ENCODE assay signal across 22 cellular contexts in the genomic region with DNA sequence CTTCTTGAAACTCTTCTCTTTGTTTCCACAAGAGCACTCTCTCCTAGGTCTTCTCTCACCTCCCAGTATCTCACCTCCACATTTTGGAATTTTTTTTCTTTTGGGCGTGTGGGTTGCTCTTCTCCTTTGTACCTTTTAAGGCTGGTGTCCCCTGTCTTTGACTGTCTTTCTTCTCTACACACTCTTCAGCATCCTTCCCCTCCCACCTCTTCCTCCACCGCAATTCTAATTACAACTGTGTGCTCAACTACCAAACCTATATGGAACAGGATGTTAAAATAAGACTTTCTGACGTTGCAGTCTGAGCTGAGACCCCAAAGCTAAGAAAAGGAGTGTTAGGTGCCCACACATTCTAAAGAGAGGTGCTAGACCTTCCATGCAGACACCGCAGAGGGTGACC. TPM values are rescaled to one million over a fixed set of nuclear protein-coding genes. Genes with fewer than 3 reads are reported as not detected.
DNase-seq lines count a peak whose midpoint lies in the region; ATAC-seq and TF ChIP-seq lines count a peak whose summit lies in the region.
"Had no signal": no experiment of that assay in that cellular context is flagged by ENCODE, and none has a peak within 500 bp of the region (broad histone marks: within the 10 kb centered on the region; RNA-seq: fewer than 3 reads in every experiment).

No MANE protein-coding gene starts in this region.

- H3K27me3 Mint-ChIP-seq in stimulated activated naive CD8-positive, alpha-beta T cell treated with anti-CD3 and anti-CD28 coated beads, Interleukin-15, amount 100 ng/mL, for 72 hours: peaks cover 75% of the 10 kb centered on the region
- H3K27me3 Mint-ChIP-seq in activated CD8-positive, alpha-beta T cell treated with anti-CD3 and anti-CD28 coated beads for 36 hours: peaks cover 28% of the 10 kb centered on the region
- H3K27me3 Mint-ChIP-seq: IgD-negative memory B cell had no signal

- no peaks in the 10 kb centered on the region for H3K9me3 Mint-ChIP-seq in stimulated activated naive CD8-positive, alpha-beta T cell treated with anti-CD3 and anti-CD28 coated beads, Interleukin-15, amount 100 ng/mL, for 72 hours
- no peaks in the 10 kb centered on the region for H3K9me3 Mint-ChIP-seq in activated CD8-positive, alpha-beta T cell treated with anti-CD3 and anti-CD28 coated beads for 36 hours
- H3K9me3 Mint-ChIP-seq: CD8-positive, alpha-beta memory T cell; GM23338; HFFc6 had no signal

- H3K27me3 ChIP-seq in foreskin keratinocyte: no peaks in the 10 kb centered on the region

- POLR2A ChIA-PET in activated CD8-positive, alpha-beta T cell treated with anti-CD3 and anti-CD28 coated beads for 36 hours (lab: Charles Lee): no interaction called here

- H3K4me1 ChIP-seq in foreskin keratinocyte: peaks cover 37% of the 10 kb centered on the region
- H3K4me1 ChIP-seq: BE2C had no signal

- intact Hi-C loops in activated CD8-positive, alpha-beta T cell treated with anti-CD3 and anti-CD28 coated beads for 36 hours (cut with micrococcal nuclease): no loop called here

- TF ChIP-seq CTCF in activated CD8-positive, alpha-beta T cell treated with anti-CD3 and anti-CD28 coated beads for 36 hours (IDR thresholded peaks at IDR 0.05): no peak
- TF ChIP-seq CTCF in foreskin keratinocyte (conservative IDR thresholded peaks at IDR 0.05): no peak

- H3K4me1 Mint-ChIP-seq in stimulated activated naive CD8-positive, alpha-beta T cell treated with anti-CD3 and anti-CD28 coated beads, Interleukin-15, amount 100 ng/mL, for 72 hours: peaks cover 38% of the 10 kb centered on the region
- H3K4me1 Mint-ChIP-seq in activated CD8-positive, alpha-beta T cell treated with anti-CD3 and anti-CD28 coated beads for 36 hours (ENCODE audit: low read depth): peaks cover 17% of the 10 kb centered on the region

- no peak overlapping the region for H3K4me3 Mint-ChIP-seq in stimulated activated naive CD8-positive, alpha-beta T cell treated with anti-CD3 and anti-CD28 coated beads, Interleukin-15, amount 100 ng/mL, for 72 hours
- H3K4me3 Mint-ChIP-seq in activated CD8-positive, alpha-beta T cell treated with anti-CD3 and anti-CD28 coated beads for 36 hours: no peak overlapping the region
- H3K4me3 Mint-ChIP-seq: CD4-positive, CD25-positive, alpha-beta regulatory T cell; CD8-positive, alpha-beta memory T cell; GM23338; HFFc6; IgD-negative memory B cell had no signal

- no peak for DNase-seq in stimulated activated naive CD8-positive, alpha-beta T cell treated with anti-CD3 and anti-CD28 coated beads, Interleukin-15, amount 100 ng/mL, for 72 hours
- no peak for DNase-seq in stimulated activated naive CD8-positive, alpha-beta T cell treated with anti-CD3 and anti-CD28 coated beads, Interleukin-15, Interleukin-2, amounts not matched to agents 100 U/mL and 50 U/mL, for 24 hours
- DNase-seq in activated CD8-positive, alpha-beta T cell treated with anti-CD3 and anti-CD28 coated beads for 36 hours: no peak
- DNase-seq in foreskin keratinocyte (no peak), germinal center (ENCODE audit: low spot score) (no peak), KBM-7 (no peak)
- DNase-seq: ACHN; BE2C; C1 segment of cervical spinal cord; CD4-positive, CD25-positive, alpha-beta regulatory T cell; CD8-positive, alpha-beta memory T cell; COR-L47; DMS 273 treated with DMSO at 0.1 percent for 48 hours; DMS53; DND-41; EL; HCEC 1CT; HFFc6 had no signal

- ATAC-seq in stimulated activated naive CD8-positive, alpha-beta T cell treated with anti-CD3 and anti-CD28 coated beads, Interleukin-15, amount 100 ng/mL, for 72 hours: peak; percentile 48
- ATAC-seq in stimulated activated naive CD8-positive, alpha-beta T cell treated with anti-CD3 and anti-CD28 coated beads, Interleukin-15, Interleukin-2, amounts not matched to agents 100 U/mL and 50 U/mL, for 24 hours: no peak
- peak; percentile 60 for ATAC-seq in activated CD8-positive, alpha-beta T cell treated with anti-CD3 and anti-CD28 coated beads for 36 hours
- ATAC-seq in foreskin keratinocyte (no peak), HG02973 (IDR thresholded peaks at IDR 0.05; ENCODE audit: unreplicated experiment) (no peak)
- ATAC-seq: GM23338, HepG2 had no signal

- CTCF ChIA-PET in activated CD8-positive, alpha-beta T cell treated with anti-CD3 and anti-CD28 coated beads for 36 hours (lab: Charles Lee): interaction anchor here (0.8 to 1.0 kb wide), 2 partner anchors 17 to 40 kb away, joined by 3 to 4 read pairs; no protein-coding TSS in a partner anchor

- no peak overlapping the region for H3K27ac Mint-ChIP-seq in stimulated activated naive CD8-positive, alpha-beta T cell treated with anti-CD3 and anti-CD28 coated beads, Interleukin-15, amount 100 ng/mL, for 72 hours
- H3K27ac Mint-ChIP-seq in activated CD8-positive, alpha-beta T cell treated with anti-CD3 and anti-CD28 coated beads for 36 hours: no peak overlapping the region
- H3K27ac Mint-ChIP-seq: CD4-positive, CD25-positive, alpha-beta regulatory T cell; GM23338; HFFc6; IgD-negative memory B cell had no signal

- H3K36me3 Mint-ChIP-seq in activated CD8-positive, alpha-beta T cell treated with anti-CD3 and anti-CD28 coated beads for 36 hours (ENCODE audit: low read depth): no peaks in the 10 kb centered on the region
- H3K36me3 Mint-ChIP-seq: CD4-positive, CD25-positive, alpha-beta regulatory T cell; CD8-positive, alpha-beta memory T cell had no signal

- H3K27ac ChIP-seq in foreskin keratinocyte: peak overlapping the region; percentile 73

- in situ Hi-C loops in KBM-7 (cut with MboI; ENCODE audit: low pct_unique_long_range_greater_than_20kb, low sequenced_read_pairs): no loop called here

RNA-seq across cellular contexts. Expression of a gene that starts 14.0 kb away (rescaled TPM):
- under 1 TPM; 0.27 to 0.40 TPM for total RNA-seq in activated CD8-positive, alpha-beta T cell treated with anti-CD3 and anti-CD28 coated beads for 36 hours
- total RNA-seq in foreskin keratinocyte: 0.41 and 0.53 TPM in 2 replicates
- 0.22 and 0.42 TPM in 2 replicates for polyA plus RNA-seq in foreskin keratinocyte
- polyA plus RNA-seq: CD4-positive, CD25-positive, alpha-beta regulatory T cell; CD8-positive, alpha-beta memory T cell; HepG2; IgD-negative memory B cell had no signal

Comparison
In these comparisons a context has a peak if more than half of its experiments do, and no peak if none do; other contexts are left out.
1. ATAC-seq: peak in stimulated activated naive CD8-positive, alpha-beta T cell treated with anti-CD3 and anti-CD28 coated beads, Interleukin-15, amount 100 ng/mL, for 72 hours (single experiment) and activated CD8-positive, alpha-beta T cell treated with anti-CD3 and anti-CD28 coated beads for 36 hours (single experiment); none in stimulated activated naive CD8-positive, alpha-beta T cell treated with anti-CD3 and anti-CD28 coated beads, Interleukin-15, Interleukin-2, amounts not matched to agents 100 U/mL and 50 U/mL, for 24 hours (single experiment), foreskin keratinocyte (single experiment) and HG02973 (single experiment).